In genomic region chr6:90691823-90692222, GRCh38 we compare ENCODE assay signal across 18 cellular contexts.
A peak's percentile ranks its signal among the peaks of the same experiment; 100 is the strongest.
DNase-seq lines count a peak whose midpoint lies in the region; ATAC-seq and TF ChIP-seq lines count a peak whose summit lies in the region.
"Had no signal": no experiment of that assay in that cellular context is flagged by ENCODE, and none has a peak within 500 bp of the region (broad histone marks: within the 10 kb centered on the region; RNA-seq: fewer than 3 reads in every experiment).

No MANE protein-coding gene starts in this region.

- H3K4me3 ChIP-seq in AG09309 (ENCODE audit: control insufficient read depth, low read depth, low read length), result no peak overlapping the region
- H3K4me3 ChIP-seq in NB4 (ENCODE audit: low read depth, low read length), result no peak overlapping the region
- H3K4me3 ChIP-seq in epithelial cell of proximal tubule (ENCODE audit: low read depth, low read length), result no peak overlapping the region
- H3K4me3 ChIP-seq: esophagus muscularis mucosa had no signal

- TF ChIP-seq CTCF in AG09309 (IDR thresholded peaks at IDR 0.05; ENCODE audit: control insufficient read depth, insufficient read depth, low read depth, low read length, missing control alignments) (peak; percentile 9), GM13977 (IDR thresholded peaks at IDR 0.05; ENCODE audit: extremely low read depth, insufficient read depth, missing control alignments) (peak; percentile 30), NB4 (IDR thresholded peaks at IDR 0.05; ENCODE audit: low read depth, low read length) (peak; percentile 20), epithelial cell of proximal tubule (conservative IDR thresholded peaks at IDR 0.05; ENCODE audit: low read depth, low read length) (peak; percentile 33)

- peaks cover 2% of the 10 kb centered on the region for H3K27me3 Mint-ChIP-seq in activated CD8-positive, alpha-beta T cell treated with anti-CD3 and anti-CD28 coated beads, Interleukin-2, amount 10 ng/mL, durations not matched to agents 7 days and 5 days (ENCODE audit: low read depth)

- ATAC-seq in left cardiac atrium, result no peak
- no peak for ATAC-seq in activated CD8-positive, alpha-beta T cell treated with anti-CD3 and anti-CD28 coated beads, Interleukin-2, amount 10 ng/mL, durations not matched to agents 7 days and 5 days
- ATAC-seq in left colon, result no peak
- ATAC-seq: activated naive CD4-positive, alpha-beta T cell treated with anti-CD3 and anti-CD28 coated beads, Interleukin-2, amount 50 U/mL, for 72 hours had no signal

- H3K4me1 Mint-ChIP-seq in activated CD8-positive, alpha-beta T cell treated with anti-CD3 and anti-CD28 coated beads, Interleukin-2, amount 10 ng/mL, durations not matched to agents 7 days and 5 days (ENCODE audit: low read depth), result no peaks in the 10 kb centered on the region
- H3K4me1 Mint-ChIP-seq: B cell had no signal

- CTCF ChIA-PET in activated CD8-positive, alpha-beta T cell treated with anti-CD3 and anti-CD28 coated beads, Interleukin-2, amount 10 ng/mL, durations not matched to agents 7 days and 5 days (lab: Charles Lee), result no interaction called here

- in situ Hi-C loops in GM13977 (cut with MboI; ENCODE audit: low pct_unique_long_range_greater_than_20kb, low sequenced_read_pairs, unreplicated experiment), result no loop called here

- POLR2A ChIA-PET in activated CD8-positive, alpha-beta T cell treated with anti-CD3 and anti-CD28 coated beads, Interleukin-2, amount 10 ng/mL, durations not matched to agents 7 days and 5 days (lab: Charles Lee), result no interaction called here

- no peak for TF ChIP-seq POLR2A in NB4 (IDR thresholded peaks at IDR 0.05; ENCODE audit: extremely low read depth, insufficient read length)

- no peaks in the 10 kb centered on the region for H3K9me3 Mint-ChIP-seq in activated CD8-positive, alpha-beta T cell treated with anti-CD3 and anti-CD28 coated beads, Interleukin-2, amount 10 ng/mL, durations not matched to agents 7 days and 5 days (ENCODE audit: insufficient read depth)

- H3K36me3 Mint-ChIP-seq in activated CD8-positive, alpha-beta T cell treated with anti-CD3 and anti-CD28 coated beads, Interleukin-2, amount 10 ng/mL, durations not matched to agents 7 days and 5 days (ENCODE audit: low read depth), result no peaks in the 10 kb centered on the region

- intact Hi-C loops in left cardiac atrium (cut with DNase I) (no loop called here), left colon (cut with DNase I, micrococcal nuclease) (no loop called here)

- no peak for DNase-seq in AG09309 (ENCODE audit: low read depth)
- DNase-seq in GM13977 (ENCODE audit: low spot score), result no peak
- DNase-seq in NB4 (ENCODE audit: low read depth), result peak; percentile 4
- DNase-seq in epithelial cell of proximal tubule (ENCODE audit: low read depth), result no peak
- no peak for DNase-seq in left cardiac atrium
- DNase-seq in activated CD8-positive, alpha-beta T cell treated with anti-CD3 and anti-CD28 coated beads, Interleukin-2, amount 10 ng/mL, durations not matched to agents 7 days and 5 days, result no peak
- no peak for DNase-seq in left colon
- DNase-seq in Ammon's horn (ENCODE audit: low spot score), result no peak
- DNase-seq: activated CD8-positive, alpha-beta memory T cell treated with anti-CD3 and anti-CD28 coated beads, Interleukin-2, amount 50 U/mL, for 4 hours; GDM1; NCI-H1092 treated with DMSO at 0.1 percent for 48 hours; NCI-H446; Right ventricle myocardium superior; stimulated activated CD4-positive, alpha-beta T cell treated with anti-CD3 and anti-CD28 coated beads, Interleukin-4, amount 100 ng/mL, for 24 hours; stimulated activated naive CD4-positive, alpha-beta T cell had no signal

- no peak overlapping the region for H3K27ac Mint-ChIP-seq in activated CD8-positive, alpha-beta T cell treated with anti-CD3 and anti-CD28 coated beads, Interleukin-2, amount 10 ng/mL, durations not matched to agents 7 days and 5 days
- H3K27ac Mint-ChIP-seq: activated naive CD4-positive, alpha-beta T cell treated with anti-CD3 and anti-CD28 coated beads, Interleukin-2, amount 50 U/mL, for 72 hours; B cell had no signal

- no peak overlapping the region for H3K4me3 Mint-ChIP-seq in activated CD8-positive, alpha-beta T cell treated with anti-CD3 and anti-CD28 coated beads, Interleukin-2, amount 10 ng/mL, durations not matched to agents 7 days and 5 days
- H3K4me3 Mint-ChIP-seq: B cell had no signal
